In genomic region chr4:178140326-178140915, GRCh38 we compare ENCODE assay signal across 26 cellular contexts.
"Had no signal": no experiment of that assay in that cellular context is flagged by ENCODE, and none has a peak within 500 bp of the region (broad histone marks: within the 10 kb centered on the region; RNA-seq: fewer than 3 reads in every experiment).

No MANE protein-coding gene starts in this region.

- H3K9me3 ChIP-seq: colonic mucosa, gastrocnemius medialis, left ventricle myocardium inferior, lower lobe of right lung, mucosa of descending colon had no signal

- H3K4me1 ChIP-seq: colonic mucosa, esophagus squamous epithelium, gastrocnemius medialis, left ventricle myocardium inferior, lower lobe of right lung had no signal

- ATAC-seq: effector memory CD8-positive, alpha-beta T cell; esophagus mucosa; gastrocnemius medialis; left colon; left lobe of liver; lower lobe of right lung; mucosa of descending colon had no signal

- H3K27ac ChIP-seq: colonic mucosa, epithelial cell of prostate, esophagus squamous epithelium, gastrocnemius medialis, hepatocyte, left ventricle myocardium inferior, lower lobe of right lung had no signal

- H3K4me2 ChIP-seq: hepatocyte had no signal

- H3K36me3 ChIP-seq: colonic mucosa, esophagus squamous epithelium, gastrocnemius medialis, left ventricle myocardium inferior, lower lobe of right lung had no signal

- H3K4me3 ChIP-seq: colonic mucosa, esophagus squamous epithelium, gastrocnemius medialis, hepatocyte, left ventricle myocardium inferior, lower lobe of right lung, mucosa of descending colon had no signal

- DNase-seq: colonic mucosa; cortex of kidney; effector CD8-positive, alpha-beta T cell; effector memory CD8-positive, alpha-beta T cell; endodermal cell; erythroblast; esophagus squamous epithelium; foreskin fibroblast; foreskin melanocyte; gastrocnemius medialis; glutamatergic neuron; head of caudate nucleus; hypothalamus; immature natural killer cell; islet precursor cell; kidney; kidney glomerular epithelial cell; left colon; left ventricle myocardium inferior; lower lobe of right lung; mesendoderm; mucosa of descending colon had no signal

- H3K27me3 ChIP-seq: colonic mucosa, esophagus squamous epithelium, gastrocnemius medialis, hepatocyte had no signal

- H2AFZ ChIP-seq: hepatocyte had no signal
